Comparison of ENCODE assay signal across 15 cellular contexts in genomic region chr16:52494145-52494544, GRCh38. TPM values are rescaled to one million over a fixed set of nuclear protein-coding genes. Genes with fewer than 3 reads are reported as not detected.
DNase-seq lines count a peak whose midpoint lies in the region; ATAC-seq and TF ChIP-seq lines count a peak whose summit lies in the region.
"Had no signal": no experiment of that assay in that cellular context is flagged by ENCODE, and none has a peak within 500 bp of the region (broad histone marks: within the 10 kb centered on the region; RNA-seq: fewer than 3 reads in every experiment).

No MANE protein-coding gene starts in this region.

- H3K4me3 Mint-ChIP-seq in progenitor cell of endocrine pancreas (ENCODE audit: low read depth) = no peak overlapping the region
- H3K4me3 Mint-ChIP-seq: CD14-positive monocyte, T-helper 17 cell had no signal

- TF ChIP-seq CTCF in progenitor cell of endocrine pancreas (IDR thresholded peaks at IDR 0.05; ENCODE audit: unreplicated experiment) = no peak

- ATAC-seq in HG03442 (IDR thresholded peaks at IDR 0.05; ENCODE audit: unreplicated experiment) = no peak
- no peak for ATAC-seq in Right ventricle myocardium superior (ENCODE audit: poor library complexity)
- ATAC-seq: T-helper 17 cell had no signal

- H3K27ac ChIP-seq in SJCRH30 = peak overlapping the region; percentile 17
- H3K27ac ChIP-seq: Peyer's patch had no signal

- no peaks in the 10 kb centered on the region for H3K9me3 ChIP-seq in SJCRH30 (replicated peaks)
- H3K9me3 ChIP-seq: MG63, Peyer's patch had no signal

- H3K36me3 Mint-ChIP-seq in progenitor cell of endocrine pancreas (ENCODE audit: insufficient read depth) = peaks cover 9% of the 10 kb centered on the region
- H3K36me3 Mint-ChIP-seq: CD14-positive monocyte had no signal

- no peaks in the 10 kb centered on the region for H3K27me3 Mint-ChIP-seq in progenitor cell of endocrine pancreas
- H3K27me3 Mint-ChIP-seq: T-helper 17 cell had no signal

- H3K27me3 ChIP-seq in SJCRH30 = no peaks in the 10 kb centered on the region
- H3K27me3 ChIP-seq: MG63, Peyer's patch had no signal

- peaks cover 3% of the 10 kb centered on the region for H3K9me3 Mint-ChIP-seq in progenitor cell of endocrine pancreas (ENCODE audit: low read depth)

- no peaks in the 10 kb centered on the region for H3K36me3 ChIP-seq in SJCRH30
- H3K36me3 ChIP-seq: MG63, Peyer's patch had no signal

- peaks cover 70% of the 10 kb centered on the region for H3K4me1 Mint-ChIP-seq in progenitor cell of endocrine pancreas (ENCODE audit: low read depth)
- H3K4me1 Mint-ChIP-seq: CD14-positive monocyte, T-helper 17 cell had no signal

- intact Hi-C loops in Right ventricle myocardium superior (cut with DNase I) = no loop called here

- H3K27ac Mint-ChIP-seq in progenitor cell of endocrine pancreas = peak overlapping the region; percentile 30
- H3K27ac Mint-ChIP-seq: T-helper 17 cell had no signal

- H3K4me3 ChIP-seq in SJCRH30 = no peak overlapping the region
- H3K4me3 ChIP-seq: MG63, Peyer's patch had no signal

- DNase-seq in NCI-H146 (lab: John Stamatoyannopoulos, UW) = peak; percentile 41
- DNase-seq in NCI-H146 treated with DMSO at 0.1 percent for 48 hours (lab: John Stamatoyannopoulos, UW; ENCODE audit: unreplicated experiment) = no peak
- peak; percentile 83 for DNase-seq in NCI-H1105 treated with DMSO at 0.1 percent for 48 hours (lab: John Stamatoyannopoulos, UW)
- peak in 1 of 2 experiments; percentile 30 for DNase-seq in SJCRH30
- DNase-seq in progenitor cell of endocrine pancreas (ENCODE audit: low spot score, unreplicated experiment) = no peak
- no peak for DNase-seq in medulla oblongata (ENCODE audit: extremely low spot score)
- DNase-seq in Right ventricle myocardium superior = no peak
- DNase-seq: MG63, NCI-H1694, NCI-H526 treated with DMSO at 0.1 percent for 48 hours, Peyer's patch, SHP77 treated with DMSO at 0.1 percent for 48 hours, T-helper 17 cell had no signal

- H3K4me1 ChIP-seq in SJCRH30 = peaks cover 44% of the 10 kb centered on the region

RNA-seq across cellular contexts. Expression of gene TOX3, which starts 52.8 kb away (rescaled TPM):
- total RNA-seq in SJCRH30 (2014; rRNA removed; shearing (Covaris generic)) = 15.4 and 18.6 TPM in 2 replicates
- total RNA-seq in progenitor cell of endocrine pancreas = 80.8 and 84.8 TPM in 2 replicates
- total RNA-seq in Right ventricle myocardium superior = not detected
- total RNA-seq: T-helper 17 cell had no signal

Comparison
In these comparisons a context has a peak if more than half of its experiments do, and no peak if none do; other contexts are left out.
1. DNase-seq: peak in NCI-H146 (single experiment) and NCI-H1105 treated with DMSO at 0.1 percent for 48 hours (single experiment); none in NCI-H146 treated with DMSO at 0.1 percent for 48 hours (single experiment), progenitor cell of endocrine pancreas (single experiment), medulla oblongata (single experiment) and Right ventricle myocardium superior (single experiment).
2. RNA of gene TOX3, which starts 52.8 kb away (total RNA-seq): 80.8 to 84.8 TPM in progenitor cell of endocrine pancreas and 15.4 to 18.6 TPM in SJCRH30; not detected in Right ventricle myocardium superior (single experiment); every median in the first group is over 10 times any median in the second.